Comparison of ENCODE assay signal across 1 cellular context in the genomic region with DNA sequence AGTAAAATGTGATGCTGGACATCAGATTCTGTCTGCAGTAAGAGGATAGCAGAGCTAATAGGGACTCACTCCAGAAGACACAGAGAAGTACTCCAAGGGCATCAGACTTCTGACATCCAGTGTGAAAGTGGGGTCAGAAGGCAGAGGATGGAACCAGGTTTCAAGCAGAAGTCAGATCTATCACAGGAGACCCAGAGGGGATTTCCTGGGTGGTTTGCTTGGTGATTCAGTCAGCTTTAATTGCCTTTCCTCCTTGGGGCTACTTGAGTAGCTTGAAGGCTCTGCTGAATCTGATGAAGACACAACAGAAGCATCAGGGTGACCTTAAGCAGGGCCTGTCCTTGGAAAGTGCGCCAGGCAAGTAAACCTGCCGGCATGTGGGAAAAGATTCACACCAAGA.
TF ChIP-seq lines count a peak whose summit lies in the region.

No MANE protein-coding gene starts in this region.

TF ChIP-seq in GM23338, 12 proteins besides CTCF, POLR2A, EP300 and RAD21 (continued from another document):
- TF ChIP-seq ZNF462 (CRISPR knock-in tag; IDR thresholded peaks at IDR 0.05) = no peak
- no peak for TF ChIP-seq CREB1 (CRISPR knock-in tag; IDR thresholded peaks at IDR 0.05; ENCODE audit: low read depth)
- TF ChIP-seq EZH2 (IDR thresholded peaks at IDR 0.05; ENCODE audit: low read depth, unreplicated experiment) = no peak
- TF ChIP-seq POLR2AphosphoS5 (IDR thresholded peaks at IDR 0.05; ENCODE audit: low read depth) = no peak
- no peak for TF ChIP-seq ZNF331 (CRISPR knock-in tag; IDR thresholded peaks at IDR 0.05; ENCODE audit: low read depth)
